Comparison of ENCODE assay signal across 1 cellular context in genomic region chr17:45371414-45372324, GRCh38.
A peak's percentile ranks its signal among the peaks of the same experiment; 100 is the strongest.
TF ChIP-seq lines count a peak whose summit lies in the region.

No MANE protein-coding gene starts in this region.

TF ChIP-seq in HEK293, 187 proteins besides CTCF, POLR2A, EP300 and RAD21 (continued from another document):
- TF ChIP-seq ZBTB10 (tag by site-specific recombination; IDR thresholded peaks at IDR 0.05) (no peak), ZNF148 (tag by site-specific recombination; IDR thresholded peaks at IDR 0.05; ENCODE audit: borderline replicate concordance) (no peak), ZNF341 (tag by site-specific recombination; IDR thresholded peaks at IDR 0.05; ENCODE audit: low read depth) (peak; percentile 72), ZEB2 (tag by site-specific recombination; IDR thresholded peaks at IDR 0.05) (peak; percentile 62), ZNF335 (tag by site-specific recombination; conservative IDR thresholded peaks at IDR 0.05) (peak; percentile 78), ZNF600 (tag by site-specific recombination; IDR thresholded peaks at IDR 0.05) (peak; percentile 85), GLIS1 (tag by site-specific recombination; IDR thresholded peaks at IDR 0.05) (peak; percentile 100), ZNF785 (tag by site-specific recombination; IDR thresholded peaks at IDR 0.05) (peak; percentile 55; the same call in 1 of the 2 replicates), ZNF701 (tag by site-specific recombination; IDR thresholded peaks at IDR 0.05) (no peak), SP3 (tag by site-specific recombination; IDR thresholded peaks at IDR 0.05) (0 out of 2 replicates have a peak, but pooled peaks have one; percentile 13), ZBTB26 (tag by site-specific recombination; optimal IDR thresholded peaks at IDR 0.05) (peak; percentile 89), ZNF155 (tag by site-specific recombination; IDR thresholded peaks at IDR 0.05) (no peak), ZNF157 (tag by site-specific recombination; IDR thresholded peaks at IDR 0.05) (no peak)
- TF ChIP-seq, protein P1, sequence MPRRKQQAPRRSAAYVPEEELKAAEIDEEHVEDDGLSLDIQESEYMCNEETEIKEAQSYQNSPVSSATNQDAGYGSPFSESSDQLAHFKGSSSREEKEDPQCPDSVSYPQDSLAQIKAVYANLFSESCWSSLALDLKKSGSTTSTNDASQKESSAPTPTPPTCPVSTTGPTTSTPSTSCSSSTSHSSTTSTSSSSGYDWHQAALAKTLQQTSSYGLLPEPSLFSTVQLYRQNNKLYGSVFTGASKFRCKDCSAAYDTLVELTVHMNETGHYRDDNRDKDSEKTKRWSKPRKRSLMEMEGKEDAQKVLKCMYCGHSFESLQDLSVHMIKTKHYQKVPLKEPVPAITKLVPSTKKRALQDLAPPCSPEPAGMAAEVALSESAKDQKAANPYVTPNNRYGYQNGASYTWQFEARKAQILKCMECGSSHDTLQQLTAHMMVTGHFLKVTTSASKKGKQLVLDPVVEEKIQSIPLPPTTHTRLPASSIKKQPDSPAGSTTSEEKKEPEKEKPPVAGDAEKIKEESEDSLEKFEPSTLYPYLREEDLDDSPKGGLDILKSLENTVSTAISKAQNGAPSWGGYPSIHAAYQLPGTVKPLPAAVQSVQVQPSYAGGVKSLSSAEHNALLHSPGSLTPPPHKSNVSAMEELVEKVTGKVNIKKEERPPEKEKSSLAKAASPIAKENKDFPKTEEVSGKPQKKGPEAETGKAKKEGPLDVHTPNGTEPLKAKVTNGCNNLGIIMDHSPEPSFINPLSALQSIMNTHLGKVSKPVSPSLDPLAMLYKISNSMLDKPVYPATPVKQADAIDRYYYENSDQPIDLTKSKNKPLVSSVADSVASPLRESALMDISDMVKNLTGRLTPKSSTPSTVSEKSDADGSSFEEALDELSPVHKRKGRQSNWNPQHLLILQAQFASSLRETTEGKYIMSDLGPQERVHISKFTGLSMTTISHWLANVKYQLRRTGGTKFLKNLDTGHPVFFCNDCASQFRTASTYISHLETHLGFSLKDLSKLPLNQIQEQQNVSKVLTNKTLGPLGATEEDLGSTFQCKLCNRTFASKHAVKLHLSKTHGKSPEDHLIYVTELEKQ (tag by site-specific recombination; IDR thresholded peaks at IDR 0.05; ENCODE audit: borderline replicate concordance): peak; percentile 29; the same call in 1 of the 2 replicates
- TF ChIP-seq, protein P2, sequence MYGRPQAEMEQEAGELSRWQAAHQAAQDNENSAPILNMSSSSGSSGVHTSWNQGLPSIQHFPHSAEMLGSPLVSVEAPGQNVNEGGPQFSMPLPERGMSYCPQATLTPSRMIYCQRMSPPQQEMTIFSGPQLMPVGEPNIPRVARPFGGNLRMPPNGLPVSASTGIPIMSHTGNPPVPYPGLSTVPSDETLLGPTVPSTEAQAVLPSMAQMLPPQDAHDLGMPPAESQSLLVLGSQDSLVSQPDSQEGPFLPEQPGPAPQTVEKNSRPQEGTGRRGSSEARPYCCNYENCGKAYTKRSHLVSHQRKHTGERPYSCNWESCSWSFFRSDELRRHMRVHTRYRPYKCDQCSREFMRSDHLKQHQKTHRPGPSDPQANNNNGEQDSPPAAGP (tag by site-specific recombination; IDR thresholded peaks at IDR 0.05): peak; percentile 78
- TF ChIP-seq, protein P3, sequence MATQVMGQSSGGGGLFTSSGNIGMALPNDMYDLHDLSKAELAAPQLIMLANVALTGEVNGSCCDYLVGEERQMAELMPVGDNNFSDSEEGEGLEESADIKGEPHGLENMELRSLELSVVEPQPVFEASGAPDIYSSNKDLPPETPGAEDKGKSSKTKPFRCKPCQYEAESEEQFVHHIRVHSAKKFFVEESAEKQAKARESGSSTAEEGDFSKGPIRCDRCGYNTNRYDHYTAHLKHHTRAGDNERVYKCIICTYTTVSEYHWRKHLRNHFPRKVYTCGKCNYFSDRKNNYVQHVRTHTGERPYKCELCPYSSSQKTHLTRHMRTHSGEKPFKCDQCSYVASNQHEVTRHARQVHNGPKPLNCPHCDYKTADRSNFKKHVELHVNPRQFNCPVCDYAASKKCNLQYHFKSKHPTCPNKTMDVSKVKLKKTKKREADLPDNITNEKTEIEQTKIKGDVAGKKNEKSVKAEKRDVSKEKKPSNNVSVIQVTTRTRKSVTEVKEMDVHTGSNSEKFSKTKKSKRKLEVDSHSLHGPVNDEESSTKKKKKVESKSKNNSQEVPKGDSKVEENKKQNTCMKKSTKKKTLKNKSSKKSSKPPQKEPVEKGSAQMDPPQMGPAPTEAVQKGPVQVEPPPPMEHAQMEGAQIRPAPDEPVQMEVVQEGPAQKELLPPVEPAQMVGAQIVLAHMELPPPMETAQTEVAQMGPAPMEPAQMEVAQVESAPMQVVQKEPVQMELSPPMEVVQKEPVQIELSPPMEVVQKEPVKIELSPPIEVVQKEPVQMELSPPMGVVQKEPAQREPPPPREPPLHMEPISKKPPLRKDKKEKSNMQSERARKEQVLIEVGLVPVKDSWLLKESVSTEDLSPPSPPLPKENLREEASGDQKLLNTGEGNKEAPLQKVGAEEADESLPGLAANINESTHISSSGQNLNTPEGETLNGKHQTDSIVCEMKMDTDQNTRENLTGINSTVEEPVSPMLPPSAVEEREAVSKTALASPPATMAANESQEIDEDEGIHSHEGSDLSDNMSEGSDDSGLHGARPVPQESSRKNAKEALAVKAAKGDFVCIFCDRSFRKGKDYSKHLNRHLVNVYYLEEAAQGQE (tag by site-specific recombination; IDR thresholded peaks at IDR 0.05): 0 out of 2 replicates have a peak, but pooled peaks have one; percentile 7
